Comparison of ENCODE assay signal across 1 cellular context in genomic region chr11:3920148-3920852, GRCh38.
TF ChIP-seq lines count a peak whose summit lies in the region.

No MANE protein-coding gene starts in this region.

TF ChIP-seq in K562, 482 proteins besides CTCF, POLR2A, EP300 and RAD21 (continued from another document and continues in another):
- TF ChIP-seq NEUROD1 (IDR thresholded peaks at IDR 0.05; ENCODE audit: borderline replicate concordance, low read depth, low read length, partially characterized antibody): peak; percentile 40
- peak; percentile 90 for TF ChIP-seq BRD9 (IDR thresholded peaks at IDR 0.05; ENCODE audit: low read depth, partially characterized antibody)
- TF ChIP-seq HNRNPL (IDR thresholded peaks at IDR 0.05; ENCODE audit: low read depth, low read length): no peak
- TF ChIP-seq NUFIP1 (IDR thresholded peaks at IDR 0.05; ENCODE audit: partially characterized antibody): no peak
- peak; percentile 71 for TF ChIP-seq NFE2 (IDR thresholded peaks at IDR 0.05; ENCODE audit: low read depth)
- TF ChIP-seq LEF1 (IDR thresholded peaks at IDR 0.05): peak; percentile 77; the same call in 1 of the 2 replicates
- TF ChIP-seq RAD51 (IDR thresholded peaks at IDR 0.05; ENCODE audit: borderline replicate concordance, low read depth): 0 out of 2 replicates have a peak, but pooled peaks have one; percentile 29
- 0 out of 2 replicates have a peak, but pooled peaks have one; percentile 28 for TF ChIP-seq NFRKB (IDR thresholded peaks at IDR 0.05; ENCODE audit: low read depth)
- TF ChIP-seq HMGN3 (IDR thresholded peaks at IDR 0.05; ENCODE audit: borderline replicate concordance, extremely low read depth, insufficient read length, low read depth, low read length): no peak
- peak; percentile 62 for TF ChIP-seq CBFA2T3 (IDR thresholded peaks at IDR 0.05)
- TF ChIP-seq NFE2L1 (tag; IDR thresholded peaks at IDR 0.05; ENCODE audit: borderline replicate concordance, low read depth): 0 out of 2 replicates have a peak, but pooled peaks have one; percentile 20
- TF ChIP-seq SIX5 (IDR thresholded peaks at IDR 0.05; ENCODE audit: borderline replicate concordance in 1 of 2, insufficient read depth in 1 of 2, low read depth in 1 of 2, low read length in 2 of 2): no peak
- no peak for TF ChIP-seq ZBTB12 (CRISPR knock-in tag; IDR thresholded peaks at IDR 0.05)
- TF ChIP-seq AFF1 (IDR thresholded peaks at IDR 0.05; ENCODE audit: low read depth in 1 of 2, partially characterized antibody in 2 of 2): peak in 1 of 2 experiments; percentile 19
- TF ChIP-seq ZNF316 (IDR thresholded peaks at IDR 0.05): 0 out of 2 replicates have a peak, but pooled peaks have one; percentile 10
- no peak for TF ChIP-seq MTF1 (CRISPR knock-in tag; IDR thresholded peaks at IDR 0.05; ENCODE audit: borderline replicate concordance)
- TF ChIP-seq ARID1B (IDR thresholded peaks at IDR 0.05): peak; percentile 88
- peak; percentile 47; the same call in 1 of the 2 replicates for TF ChIP-seq SMAD4 (CRISPR knock-in tag; conservative IDR thresholded peaks at IDR 0.05)
- TF ChIP-seq, protein P1, sequence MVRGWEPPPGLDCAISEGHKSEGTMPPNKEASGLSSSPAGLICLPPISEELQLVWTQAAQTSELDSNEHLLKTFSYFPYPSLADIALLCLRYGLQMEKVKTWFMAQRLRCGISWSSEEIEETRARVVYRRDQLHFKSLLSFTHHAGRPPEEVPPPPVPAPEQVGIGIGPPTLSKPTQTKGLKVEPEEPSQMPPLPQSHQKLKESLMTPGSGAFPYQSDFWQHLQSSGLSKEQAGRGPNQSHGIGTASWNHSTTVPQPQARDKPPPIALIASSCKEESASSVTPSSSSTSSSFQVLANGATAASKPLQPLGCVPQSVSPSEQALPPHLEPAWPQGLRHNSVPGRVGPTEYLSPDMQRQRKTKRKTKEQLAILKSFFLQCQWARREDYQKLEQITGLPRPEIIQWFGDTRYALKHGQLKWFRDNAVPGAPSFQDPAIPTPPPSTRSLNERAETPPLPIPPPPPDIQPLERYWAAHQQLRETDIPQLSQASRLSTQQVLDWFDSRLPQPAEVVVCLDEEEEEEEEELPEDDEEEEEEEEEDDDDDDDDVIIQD (CRISPR knock-in tag; IDR thresholded peaks at IDR 0.05): no peak
- TF ChIP-seq, protein P2, sequence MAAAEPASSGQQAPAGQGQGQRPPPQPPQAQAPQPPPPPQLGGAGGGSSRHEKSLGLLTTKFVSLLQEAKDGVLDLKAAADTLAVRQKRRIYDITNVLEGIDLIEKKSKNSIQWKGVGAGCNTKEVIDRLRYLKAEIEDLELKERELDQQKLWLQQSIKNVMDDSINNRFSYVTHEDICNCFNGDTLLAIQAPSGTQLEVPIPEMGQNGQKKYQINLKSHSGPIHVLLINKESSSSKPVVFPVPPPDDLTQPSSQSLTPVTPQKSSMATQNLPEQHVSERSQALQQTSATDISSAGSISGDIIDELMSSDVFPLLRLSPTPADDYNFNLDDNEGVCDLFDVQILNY (CRISPR knock-in tag; IDR thresholded peaks at IDR 0.05): no peak
- TF ChIP-seq L3MBTL2 (IDR thresholded peaks at IDR 0.05): peak; percentile 51; the same call in 1 of the 2 replicates
- TF ChIP-seq SOX6 (IDR thresholded peaks at IDR 0.05): peak; percentile 76
- peak; percentile 59; the same call in 1 of the 2 replicates for TF ChIP-seq TEAD4 (IDR thresholded peaks at IDR 0.05; ENCODE audit: low read length)
- TF ChIP-seq TEAD4 (CRISPR knock-in tag; IDR thresholded peaks at IDR 0.05; ENCODE audit: borderline replicate concordance): no peak
- TF ChIP-seq DPF2 (IDR thresholded peaks at IDR 0.05): peak; percentile 90
- TF ChIP-seq CEBPG (CRISPR knock-in tag; IDR thresholded peaks at IDR 0.05): peak; percentile 84
- TF ChIP-seq CEBPG (tag; conservative IDR thresholded peaks at IDR 0.05 in 1 of 2, IDR thresholded peaks at IDR 0.05 in 1 of 2): peak; percentile 70 to 89
- peak; percentile 50; the same call in 1 of the 2 replicates for TF ChIP-seq RBFOX2 (IDR thresholded peaks at IDR 0.05; ENCODE audit: low read depth, low read length)
- peak in 1 of 2 experiments; percentile 65; a peak in 1 of 4 replicates for TF ChIP-seq MLLT1 (IDR thresholded peaks at IDR 0.05)
- TF ChIP-seq GTF2E2 (tag; IDR thresholded peaks at IDR 0.05): no peak
- TF ChIP-seq TCF3 (CRISPR knock-in tag; IDR thresholded peaks at IDR 0.05): peak; percentile 37; the same call in 1 of the 2 replicates
- TF ChIP-seq BMI1 (IDR thresholded peaks at IDR 0.05; ENCODE audit: low read length): no peak
- peak in 1 of 2 experiments; percentile 4; a peak in 1 of 4 replicates for TF ChIP-seq TEAD1 (CRISPR knock-in tag; IDR thresholded peaks at IDR 0.05)
- TF ChIP-seq, protein P3, sequence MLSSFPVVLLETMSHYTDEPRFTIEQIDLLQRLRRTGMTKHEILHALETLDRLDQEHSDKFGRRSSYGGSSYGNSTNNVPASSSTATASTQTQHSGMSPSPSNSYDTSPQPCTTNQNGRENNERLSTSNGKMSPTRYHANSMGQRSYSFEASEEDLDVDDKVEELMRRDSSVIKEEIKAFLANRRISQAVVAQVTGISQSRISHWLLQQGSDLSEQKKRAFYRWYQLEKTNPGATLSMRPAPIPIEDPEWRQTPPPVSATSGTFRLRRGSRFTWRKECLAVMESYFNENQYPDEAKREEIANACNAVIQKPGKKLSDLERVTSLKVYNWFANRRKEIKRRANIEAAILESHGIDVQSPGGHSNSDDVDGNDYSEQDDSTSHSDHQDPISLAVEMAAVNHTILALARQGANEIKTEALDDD (IDR thresholded peaks at IDR 0.05): peak; percentile 74
- TF ChIP-seq, protein P4, sequence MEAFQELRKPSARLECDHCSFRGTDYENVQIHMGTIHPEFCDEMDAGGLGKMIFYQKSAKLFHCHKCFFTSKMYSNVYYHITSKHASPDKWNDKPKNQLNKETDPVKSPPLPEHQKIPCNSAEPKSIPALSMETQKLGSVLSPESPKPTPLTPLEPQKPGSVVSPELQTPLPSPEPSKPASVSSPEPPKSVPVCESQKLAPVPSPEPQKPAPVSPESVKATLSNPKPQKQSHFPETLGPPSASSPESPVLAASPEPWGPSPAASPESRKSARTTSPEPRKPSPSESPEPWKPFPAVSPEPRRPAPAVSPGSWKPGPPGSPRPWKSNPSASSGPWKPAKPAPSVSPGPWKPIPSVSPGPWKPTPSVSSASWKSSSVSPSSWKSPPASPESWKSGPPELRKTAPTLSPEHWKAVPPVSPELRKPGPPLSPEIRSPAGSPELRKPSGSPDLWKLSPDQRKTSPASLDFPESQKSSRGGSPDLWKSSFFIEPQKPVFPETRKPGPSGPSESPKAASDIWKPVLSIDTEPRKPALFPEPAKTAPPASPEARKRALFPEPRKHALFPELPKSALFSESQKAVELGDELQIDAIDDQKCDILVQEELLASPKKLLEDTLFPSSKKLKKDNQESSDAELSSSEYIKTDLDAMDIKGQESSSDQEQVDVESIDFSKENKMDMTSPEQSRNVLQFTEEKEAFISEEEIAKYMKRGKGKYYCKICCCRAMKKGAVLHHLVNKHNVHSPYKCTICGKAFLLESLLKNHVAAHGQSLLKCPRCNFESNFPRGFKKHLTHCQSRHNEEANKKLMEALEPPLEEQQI (IDR thresholded peaks at IDR 0.05): peak; percentile 27; the same call in 1 of the 2 replicates
- TF ChIP-seq, protein P5, sequence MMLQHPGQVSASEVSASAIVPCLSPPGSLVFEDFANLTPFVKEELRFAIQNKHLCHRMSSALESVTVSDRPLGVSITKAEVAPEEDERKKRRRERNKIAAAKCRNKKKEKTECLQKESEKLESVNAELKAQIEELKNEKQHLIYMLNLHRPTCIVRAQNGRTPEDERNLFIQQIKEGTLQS (IDR thresholded peaks at IDR 0.05): peak; percentile 97
- TF ChIP-seq, protein P5 (CRISPR knock-in tag; conservative IDR thresholded peaks at IDR 0.05): no peak; the same call in 1 of the 2 replicates
- peak; percentile 87 for TF ChIP-seq POLR2H (tag; IDR thresholded peaks at IDR 0.05; ENCODE audit: low read depth)
- TF ChIP-seq LCOR (CRISPR knock-in tag; IDR thresholded peaks at IDR 0.05): peak; percentile 91
- TF ChIP-seq BCOR (IDR thresholded peaks at IDR 0.05): no peak
- peak; percentile 77 for TF ChIP-seq EP400 (IDR thresholded peaks at IDR 0.05)
- TF ChIP-seq MAZ (CRISPR knock-in tag; conservative IDR thresholded peaks at IDR 0.05 in 1 of 2, IDR thresholded peaks at IDR 0.05 in 1 of 2): peak in 1 of 2 experiments; percentile 80; a peak in 2 of 4 replicates
- TF ChIP-seq RCOR1 (IDR thresholded peaks at IDR 0.05; ENCODE audit: borderline replicate concordance in 1 of 2, low read depth in 2 of 2, low read length in 2 of 2): peak in 1 of 2 experiments; percentile 97; a peak in 2 of 4 replicates
- peak; percentile 38; the same call in 1 of the 2 replicates for TF ChIP-seq MYC (IDR thresholded peaks at IDR 0.05; ENCODE audit: low read depth, low read length)
- TF ChIP-seq MYC (CRISPR knock-in tag; IDR thresholded peaks at IDR 0.05; ENCODE audit: borderline replicate concordance, low read depth): no peak
- peak; percentile 45 for TF ChIP-seq FOS (IDR thresholded peaks at IDR 0.05; ENCODE audit: extremely low read depth, insufficient read length)
- peak; percentile 73 for TF ChIP-seq HDAC2 (IDR thresholded peaks at IDR 0.05)
- no peak for TF ChIP-seq SLC30A9 (CRISPR knock-in tag; IDR thresholded peaks at IDR 0.05)
- no peak for TF ChIP-seq MECOM (CRISPR knock-in tag; IDR thresholded peaks at IDR 0.05)
- peak; percentile 72; the same call in 1 of the 2 replicates for TF ChIP-seq SMARCC2 (IDR thresholded peaks at IDR 0.05; ENCODE audit: low read depth)
- TF ChIP-seq CXXC5 (CRISPR knock-in tag; IDR thresholded peaks at IDR 0.05): peak; percentile 42; the same call in 1 of the 2 replicates
- peak; percentile 16; the same call in 1 of the 2 replicates for TF ChIP-seq MAFK (IDR thresholded peaks at IDR 0.05; ENCODE audit: low read length)
- TF ChIP-seq TAL1 (IDR thresholded peaks at IDR 0.05): 0 out of 2 replicates have a peak, but pooled peaks have one; percentile 23
- TF ChIP-seq ZNF212 (CRISPR knock-in tag; IDR thresholded peaks at IDR 0.05): no peak
- TF ChIP-seq MNT (conservative IDR thresholded peaks at IDR 0.05): peak in 1 of 2 experiments; percentile 48; a peak in 1 of 4 replicates
- TF ChIP-seq NFATC3 (IDR thresholded peaks at IDR 0.05): 0 out of 2 replicates have a peak, but pooled peaks have one; percentile 24
- TF ChIP-seq ZBTB1 (CRISPR knock-in tag; IDR thresholded peaks at IDR 0.05; ENCODE audit: borderline replicate concordance, low read depth): no peak
